1 cellular context compared by ENCODE assay signal in genomic region chr12:74647241-74647640, GRCh38.
TF ChIP-seq lines count a peak whose summit lies in the region.

No MANE protein-coding gene starts in this region.

TF ChIP-seq in SK-N-SH treated with all-trans-retinoic acid at 6 μM for 48 hours, 23 proteins besides CTCF, POLR2A, EP300 and RAD21 (continued from another document):
- TF ChIP-seq TSHZ2 (CRISPR knock-in tag; IDR thresholded peaks at IDR 0.05) (no peak), TCF4 (CRISPR knock-in tag; IDR thresholded peaks at IDR 0.05; ENCODE audit: borderline replicate concordance) (no peak), POU6F1 (CRISPR knock-in tag; IDR thresholded peaks at IDR 0.05; ENCODE audit: borderline replicate concordance, low read depth) (no peak), CSDC2 (CRISPR knock-in tag; IDR thresholded peaks at IDR 0.05) (no peak), BACH2 (CRISPR knock-in tag; IDR thresholded peaks at IDR 0.05; ENCODE audit: borderline replicate concordance) (no peak), ISL1 (CRISPR knock-in tag; IDR thresholded peaks at IDR 0.05) (no peak)
